ENCODE assay signal across 24 cellular contexts in the genomic region with DNA sequence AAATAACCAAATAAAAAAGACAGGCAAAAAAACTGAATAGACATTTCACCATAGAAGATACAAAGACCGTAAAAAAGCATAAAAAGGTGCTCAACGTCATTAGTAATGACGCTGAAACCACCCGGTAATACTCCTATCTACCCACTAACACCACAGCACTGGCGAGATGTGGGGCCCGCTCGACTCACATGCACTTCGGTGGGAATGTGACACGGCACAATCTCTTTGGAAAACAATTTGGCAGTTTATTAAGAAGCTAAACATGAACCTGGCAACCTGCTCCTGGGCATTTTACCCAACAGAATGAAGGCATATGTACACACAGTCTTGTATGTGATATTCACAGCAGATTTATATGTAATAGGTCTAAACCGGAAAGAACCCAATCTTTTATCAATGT.
"Had no signal": no experiment of that assay in that cellular context is flagged by ENCODE, and none has a peak within 500 bp of the region (broad histone marks: within the 10 kb centered on the region; RNA-seq: fewer than 3 reads in every experiment).

No MANE protein-coding gene starts in this region.

- H3K9me3 ChIP-seq: esophagus muscularis mucosa, gastrocnemius medialis, heart right ventricle, lower lobe of right lung, ovary, right atrium auricular region, sigmoid colon, tibial artery, upper lobe of right lung, vagina had no signal

- H3K9me3 Mint-ChIP-seq: memory B cell, mesothelial cell of epicardium, natural killer cell, neural crest cell had no signal

- H3K4me3 Mint-ChIP-seq: memory B cell, mesothelial cell of epicardium, natural killer cell, neural crest cell had no signal

- H3K4me1 Mint-ChIP-seq: memory B cell, mesothelial cell of epicardium, neural crest cell had no signal

- H3K27ac Mint-ChIP-seq: memory B cell, mesothelial cell of epicardium, natural killer cell had no signal

- DNase-seq: cortex of kidney; dorsolateral prefrontal cortex; effector CD8-positive, alpha-beta T cell; gastrocnemius medialis; heart right ventricle; hypothalamus; kidney glomerular epithelial cell; lower lobe of right lung; natural killer cell; ovary; sigmoid colon; stimulated activated CD4-positive, alpha-beta T cell treated with anti-CD3 and anti-CD28 coated beads, Interleukin-2, amount 100 ng/mL, for 24 hours; stimulated activated naive CD4-positive, alpha-beta T cell treated with Interleukin-2 at 50 U/mL for 16 hours; tibial artery; upper lobe of right lung had no signal

- H3K27me3 ChIP-seq: dorsolateral prefrontal cortex, esophagus muscularis mucosa, gastrocnemius medialis, heart right ventricle, ovary, right atrium auricular region, sigmoid colon, tibial artery, upper lobe of right lung, vagina had no signal

- H3K27ac ChIP-seq: dorsolateral prefrontal cortex, epithelial cell of prostate, esophagus muscularis mucosa, gastrocnemius medialis, heart right ventricle, lower lobe of right lung, ovary, right atrium auricular region, sigmoid colon, skin epidermis, tibial artery, upper lobe of right lung, vagina had no signal

- H3K4me3 ChIP-seq: dorsolateral prefrontal cortex, esophagus muscularis mucosa, gastrocnemius medialis, heart right ventricle, lower lobe of right lung, ovary, right atrium auricular region, sigmoid colon, skin epidermis, tibial artery, upper lobe of right lung, vagina had no signal

- H3K4me1 ChIP-seq: gastrocnemius medialis, lower lobe of right lung, right atrium auricular region, sigmoid colon, tibial artery, upper lobe of right lung, vagina had no signal

- H3K27me3 Mint-ChIP-seq: memory B cell had no signal

- ATAC-seq: gastrocnemius medialis, left lobe of liver, lower lobe of right lung, natural killer cell, upper lobe of right lung had no signal

- H3K36me3 ChIP-seq: ovary had no signal
